ENCODE assay signal across 8 cellular contexts in the genomic region with DNA sequence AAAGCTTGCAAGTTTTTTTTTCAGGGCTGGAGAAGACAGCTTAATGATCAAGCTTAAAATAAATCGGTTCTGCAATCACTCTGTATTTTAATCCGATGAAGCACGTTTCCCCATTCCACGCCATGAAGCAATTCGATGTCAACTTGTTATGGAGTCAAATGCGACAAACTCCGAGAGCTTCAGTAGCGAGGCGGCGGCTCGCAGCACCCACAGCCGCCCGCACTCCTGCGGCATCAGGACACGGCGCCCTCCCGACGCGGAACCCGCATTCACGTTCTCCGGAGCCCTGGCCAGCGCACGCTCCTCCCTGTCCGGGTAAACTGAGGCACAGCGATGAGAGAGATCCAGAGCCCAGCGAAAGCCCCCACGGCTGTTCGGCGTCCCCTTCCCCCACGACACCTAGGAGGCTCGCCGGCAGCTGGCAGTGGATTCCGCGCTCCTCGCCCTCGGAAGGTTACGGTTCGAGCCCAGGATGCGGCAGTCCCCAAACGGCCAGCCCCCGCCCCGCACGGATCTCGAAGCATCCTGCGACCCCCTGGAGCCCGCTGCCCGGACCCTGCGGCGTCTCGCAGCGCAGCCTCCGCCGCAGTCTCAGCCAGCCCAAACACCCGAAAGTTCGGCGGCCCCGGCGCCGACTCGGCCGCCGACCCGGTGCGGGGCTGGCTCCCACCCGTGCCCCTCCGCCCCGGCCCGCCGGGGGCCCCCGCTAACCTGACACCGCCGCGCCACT. TPM values are rescaled to one million over a fixed set of nuclear protein-coding genes. Genes with fewer than 3 reads are reported as not detected.
DNase-seq lines count a peak whose midpoint lies in the region; ATAC-seq and TF ChIP-seq lines count a peak whose summit lies in the region.

No MANE protein-coding gene starts in this region.

- no peaks in the 10 kb centered on the region for H3K9me3 ChIP-seq in liver (ENCODE audit: control insufficient read depth in 4 of 4, low read length in 3 of 4)

- H3K27ac Mint-ChIP-seq in stimulated activated effector memory CD8-positive, alpha-beta T cell treated with anti-CD3 and anti-CD28 coated beads, Interleukin-12 subunit alpha, Interleukin-12 subunit beta, amount 100 ng/mL, for 72 hours: no peak overlapping the region

- DNase-seq in NCI-H2227 treated with DMSO at 0.1 percent for 48 hours (lab: John Stamatoyannopoulos, UW) (peak; percentile 14), cardiac fibroblast (ENCODE audit: low read depth in 2 of 2) (peak in 1 of 2 donors; percentile 22), NCI-H2029 treated with DMSO at 0.1 percent for 48 hours (lab: John Stamatoyannopoulos, UW) (no peak)
- DNase-seq in stimulated activated effector memory CD8-positive, alpha-beta T cell treated with anti-CD3 and anti-CD28 coated beads, Interleukin-12 subunit alpha, Interleukin-12 subunit beta, amount 100 ng/mL, for 72 hours (ENCODE audit: low spot score in 2 of 2): no peak

- WGBS in liver: 4% methylated on average over 74 of the region's 74 CpGs

- TF ChIP-seq RAD21 in liver (IDR thresholded peaks at IDR 0.05): peak in 1 of 2 donors; percentile 42

- no peaks in the 10 kb centered on the region for H3K9me3 Mint-ChIP-seq in stimulated activated effector memory CD8-positive, alpha-beta T cell treated with anti-CD3 and anti-CD28 coated beads, Interleukin-12 subunit alpha, Interleukin-12 subunit beta, amount 100 ng/mL, for 72 hours

- TF ChIP-seq CTCF in cardiac fibroblast (IDR thresholded peaks at IDR 0.05; ENCODE audit: low read depth, low read length) (no peak), liver (IDR thresholded peaks at IDR 0.05; ENCODE audit: low read depth, low read length, missing input control) (no peak)

- H3K4me3 ChIP-seq in ACC112 (ENCODE audit: low read depth, low read length) (peak overlapping the region; percentile 96), cardiac fibroblast (replicated peaks in 1 of 2; ENCODE audit: low read depth in 2 of 2, low read length in 2 of 2) (peak overlapping the region; percentile 54 to 78), liver (ENCODE audit: low read depth in 1 of 3, low read length in 3 of 3) (peak overlapping the region; percentile 65 to 77 (median 74))

- no peak overlapping the region for H3K27ac ChIP-seq in ACC112 (ENCODE audit: low read depth, low read length)
- peak overlapping the region; percentile 40 to 47 for H3K27ac ChIP-seq in liver (ENCODE audit: low read depth in 1 of 2, low read length in 2 of 2)

- H3K4me1 ChIP-seq in ACC112 (ENCODE audit: control insufficient read depth, insufficient read depth, low read length, unreplicated experiment): no peaks in the 10 kb centered on the region
- H3K4me1 ChIP-seq in liver (ENCODE audit: control insufficient read depth in 4 of 4, insufficient read depth in 4 of 4, low read length in 3 of 4): peaks cover 0 to 22% (median 7%) of the 10 kb centered on the region in 4 donors

- H3K79me2 ChIP-seq in ACC112 (ENCODE audit: control insufficient read depth, insufficient read depth, low read length, unreplicated experiment): no peaks in the 10 kb centered on the region

- no peak for ATAC-seq in stimulated activated effector memory CD8-positive, alpha-beta T cell treated with anti-CD3 and anti-CD28 coated beads, Interleukin-12 subunit alpha, Interleukin-12 subunit beta, amount 100 ng/mL, for 72 hours
- ATAC-seq in HG03139 (IDR thresholded peaks at IDR 0.05; ENCODE audit: unreplicated experiment): no peak
- no peak for ATAC-seq in GM18858 (IDR thresholded peaks at IDR 0.05; ENCODE audit: unreplicated experiment)

- peak overlapping the region; percentile 83 for H3K4me3 Mint-ChIP-seq in stimulated activated effector memory CD8-positive, alpha-beta T cell treated with anti-CD3 and anti-CD28 coated beads, Interleukin-12 subunit alpha, Interleukin-12 subunit beta, amount 100 ng/mL, for 72 hours

- H3K9ac ChIP-seq in liver (ENCODE audit: low read depth in 1 of 2, low read length in 2 of 2): peak overlapping the region in 1 of 2 donors; percentile 39

- no peaks in the 10 kb centered on the region for H3K27me3 ChIP-seq in ACC112 (ENCODE audit: insufficient read depth, low read length)
- no peaks in the 10 kb centered on the region for H3K27me3 ChIP-seq in liver (ENCODE audit: control insufficient read depth in 4 of 4, insufficient read depth in 4 of 4, low read length in 3 of 4)

- H3K4me1 Mint-ChIP-seq in stimulated activated effector memory CD8-positive, alpha-beta T cell treated with anti-CD3 and anti-CD28 coated beads, Interleukin-12 subunit alpha, Interleukin-12 subunit beta, amount 100 ng/mL, for 72 hours: peaks cover 11% of the 10 kb centered on the region

- H3K36me3 ChIP-seq in ACC112 (ENCODE audit: insufficient read depth, low read length) (no peaks in the 10 kb centered on the region), liver (ENCODE audit: control insufficient read depth in 4 of 4, insufficient read depth in 3 of 4, low read depth in 1 of 4, low read length in 3 of 4) (peaks cover 0 to 4% (median 0%) of the 10 kb centered on the region in 4 donors)

- peak overlapping the region; percentile 94 for H2AFZ ChIP-seq in ACC112 (ENCODE audit: low read length, unreplicated experiment)

- peaks cover 7% of the 10 kb centered on the region for H3K36me3 Mint-ChIP-seq in stimulated activated effector memory CD8-positive, alpha-beta T cell treated with anti-CD3 and anti-CD28 coated beads, Interleukin-12 subunit alpha, Interleukin-12 subunit beta, amount 100 ng/mL, for 72 hours

TF ChIP-seq in liver, 16 proteins besides CTCF, POLR2A, EP300 and RAD21:
- peak; percentile 40 for TF ChIP-seq MAX (IDR thresholded peaks at IDR 0.05)
- peak; percentile 75 for TF ChIP-seq YY1 (IDR thresholded peaks at IDR 0.05)
- TF ChIP-seq FOXA2 (IDR thresholded peaks at IDR 0.05): no peak
TF ChIP-seq in liver: peak in this region for 2.

RNA-seq across cellular contexts. Expression of gene MFAP3L, which starts 0.5 kb away (rescaled TPM):
- 100 to 1,000 TPM in 1 of 2 donors, 10 to 100 TPM in 1; 16.5 to 102 TPM for total RNA-seq in liver
- polyA plus RNA-seq in liver: 10 to 100 TPM; 18.3 to 18.6 TPM
